Comparison of ENCODE assay signal across 10 cellular contexts in the genomic region with DNA sequence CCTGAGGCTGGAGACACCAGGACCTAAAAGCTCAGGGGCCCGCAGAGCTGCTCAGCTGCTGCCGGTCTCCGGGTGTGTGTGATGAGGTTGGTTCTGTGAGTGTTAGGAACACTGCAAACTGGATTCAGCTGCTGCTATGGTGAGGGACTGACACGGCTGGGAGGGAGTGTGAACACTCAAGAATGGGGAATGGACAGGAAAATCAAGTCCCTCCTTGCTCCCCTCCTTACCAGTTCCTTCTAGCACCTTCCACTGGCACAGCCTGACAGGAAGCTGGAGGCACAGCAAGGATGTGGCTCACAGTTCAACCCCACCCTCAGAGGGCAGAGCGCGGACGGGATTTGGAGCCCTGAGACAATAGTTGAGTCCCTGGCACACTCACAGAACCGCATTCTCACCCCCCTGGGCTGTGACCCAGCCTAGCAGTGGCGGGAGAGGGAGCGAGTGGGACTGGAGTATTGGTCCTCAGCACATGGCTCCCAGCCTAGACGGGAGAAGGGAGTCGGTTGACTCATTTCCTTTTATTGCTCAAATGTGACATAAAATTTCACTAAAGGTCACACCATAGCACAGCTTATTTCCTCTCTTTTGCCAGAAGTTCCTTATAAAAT. TPM values are rescaled to one million over a fixed set of nuclear protein-coding genes. Genes with fewer than 3 reads are reported as not detected.
DNase-seq lines count a peak whose midpoint lies in the region; ATAC-seq and TF ChIP-seq lines count a peak whose summit lies in the region.
"Had no signal": no experiment of that assay in that cellular context is flagged by ENCODE, and none has a peak within 500 bp of the region (broad histone marks: within the 10 kb centered on the region; RNA-seq: fewer than 3 reads in every experiment).

No MANE protein-coding gene starts in this region.

- H3K36me3 Mint-ChIP-seq in T-helper 17 cell (ENCODE audit: low read depth) = no peaks in the 10 kb centered on the region

- H3K36me3 ChIP-seq in RWPE2 (ENCODE audit: low read depth) = no peaks in the 10 kb centered on the region

- H3K27ac ChIP-seq in RWPE2 (ENCODE audit: poor library complexity, severe bottlenecking) = peak overlapping the region; percentile 55

- TF ChIP-seq CTCF in RWPE2 (IDR thresholded peaks at IDR 0.05; ENCODE audit: poor library complexity, severe bottlenecking) = no peak

- H3K9me3 ChIP-seq in RWPE2 (ENCODE audit: severe bottlenecking) (no peaks in the 10 kb centered on the region), T-helper 17 cell (ENCODE audit: control insufficient read depth, low read length, poor library complexity, severe bottlenecking) (no peaks in the 10 kb centered on the region)
- H3K9me3 ChIP-seq: Caco-2 had no signal

- no peak overlapping the region for H3K27ac Mint-ChIP-seq in T-helper 17 cell

- H3K27me3 ChIP-seq in RWPE2 (ENCODE audit: insufficient read depth, poor library complexity, severe bottlenecking) = no peaks in the 10 kb centered on the region

- H3K4me3 Mint-ChIP-seq in T-helper 17 cell = no peak overlapping the region

- H3K27me3 Mint-ChIP-seq in T-helper 17 cell = no peaks in the 10 kb centered on the region

- DNase-seq in Ammon's horn (ENCODE audit: low spot score) = peak; percentile 23
- DNase-seq in RWPE2 (ENCODE audit: low spot score) = peak; percentile 59
- peak; percentile 18 for DNase-seq in glomerular visceral epithelial cell (ENCODE audit: extremely low spot score)
- DNase-seq in posterior vena cava (ENCODE audit: low spot score) = peak; percentile 94
- no peak for DNase-seq in stimulated activated CD4-positive, alpha-beta T cell treated with anti-CD3 and anti-CD28 coated beads, Interleukin-4, amount 100 ng/mL, for 1 hour
- DNase-seq in T-helper 17 cell = no peak
- no peak for DNase-seq in germinal center (ENCODE audit: low spot score)
- no peak for DNase-seq in NCI-H2029 (lab: John Stamatoyannopoulos, UW)

- ATAC-seq in RWPE2 (ENCODE audit: low read depth) (peak; percentile 75), T-helper 17 cell (no peak)

- intact Hi-C loops in posterior vena cava (cut with DNase I) = loop anchor here (5.0 to 10.0 kb wide), 3 partner anchors 291 to 1201 kb away; a partner anchor contains a TSS

- H3K4me1 Mint-ChIP-seq in T-helper 17 cell = no peaks in the 10 kb centered on the region

- H3K4me1 ChIP-seq in RWPE2 (ENCODE audit: insufficient read depth, poor library complexity, severe bottlenecking) = peaks cover 12% of the 10 kb centered on the region
- H3K4me1 ChIP-seq: Caco-2 had no signal

- H3K4me3 ChIP-seq in RWPE2 (ENCODE audit: severe bottlenecking) = no peak overlapping the region

RNA-seq across cellular contexts. Expression of a gene that starts 42.5 kb away (rescaled TPM):
- total RNA-seq in posterior vena cava (not detected), T-helper 17 cell (not detected)
- total RNA-seq: Caco-2, mesenteric fat pad had no signal

Comparison
In these comparisons a context has a peak if more than half of its experiments do, and no peak if none do; other contexts are left out.
1. DNase-seq: peak in Ammon's horn (single experiment), RWPE2 (single experiment), glomerular visceral epithelial cell (single experiment) and posterior vena cava (single experiment); none in stimulated activated CD4-positive, alpha-beta T cell treated with anti-CD3 and anti-CD28 coated beads, Interleukin-4, amount 100 ng/mL, for 1 hour (single experiment), T-helper 17 cell (0 of 3), germinal center (single experiment) and NCI-H2029 (single experiment).